ENCODE assay signal across 22 cellular contexts in the genomic region with DNA sequence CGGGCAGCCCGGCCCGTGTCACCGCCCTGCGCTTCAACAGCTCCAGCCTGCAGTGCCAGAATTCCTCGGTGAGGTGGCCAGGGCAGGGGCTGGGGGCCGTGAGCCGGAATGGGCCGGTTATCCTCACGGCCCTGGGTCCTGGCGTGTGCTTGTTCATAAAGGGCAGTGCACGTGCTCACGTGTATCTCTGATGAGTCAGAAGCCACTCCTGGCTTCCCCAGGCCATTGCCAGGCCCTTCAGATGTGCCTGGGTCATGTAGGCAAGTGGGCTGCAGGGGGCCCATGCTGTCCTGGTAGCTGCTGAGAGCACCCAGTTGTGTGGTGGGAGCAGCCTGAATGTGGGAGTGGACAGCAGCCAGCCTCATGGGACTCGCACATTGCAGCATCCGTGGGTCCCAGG. TPM values are rescaled to one million over a fixed set of nuclear protein-coding genes. Genes with fewer than 3 reads are reported as not detected.
DNase-seq lines count a peak whose midpoint lies in the region; ATAC-seq and TF ChIP-seq lines count a peak whose summit lies in the region.
"Had no signal": no experiment of that assay in that cellular context is flagged by ENCODE, and none has a peak within 500 bp of the region (broad histone marks: within the 10 kb centered on the region; RNA-seq: fewer than 3 reads in every experiment).

No MANE protein-coding gene starts in this region.

- H3K27me3 Mint-ChIP-seq in GM23338 (ENCODE audit: insufficient read depth, low read depth, poor library complexity) (peaks cover 7% of the 10 kb centered on the region), glutamatergic neuron (ENCODE audit: unreplicated experiment) (peaks cover 7% of the 10 kb centered on the region)
- H3K27me3 Mint-ChIP-seq: activated B cell treated with CpG ODN at 0.5 μM for 24 hours; activated CD4-positive, alpha-beta memory T cell treated with anti-CD3 and anti-CD28 coated beads for 36 hours; activated T-cell treated with anti-CD3 and anti-CD28 coated beads, Interleukin-2, amount 50 U/mL, for 24 hours; naive B cell; T-helper 17 cell had no signal

- TF ChIP-seq CTCF in A673 (conservative IDR thresholded peaks at IDR 0.05; ENCODE audit: low read depth, low read length) (no peak), GM23338 (conservative IDR thresholded peaks at IDR 0.05; ENCODE audit: low read depth in 2 of 2) (no peak), glutamatergic neuron (IDR thresholded peaks at IDR 0.05; ENCODE audit: partially characterized antibody, unreplicated experiment) (no peak), left lung (IDR thresholded peaks at IDR 0.05) (no peak)

- H3K27me3 ChIP-seq in A673 (replicated peaks; ENCODE audit: insufficient read depth, low read depth, low read length, poor library complexity) (no peaks in the 10 kb centered on the region), GM23338 (ENCODE audit: insufficient read depth) (no peaks in the 10 kb centered on the region), adipocyte (replicated peaks; ENCODE audit: control insufficient read depth, insufficient read depth, low read length) (no peaks in the 10 kb centered on the region), left lung (no peaks in the 10 kb centered on the region)
- H3K27me3 ChIP-seq: SJCRH30 had no signal

- peaks cover 20% of the 10 kb centered on the region for H3K36me3 ChIP-seq in A673 (ENCODE audit: insufficient read depth, low read length, poor library complexity, severe bottlenecking)
- no peaks in the 10 kb centered on the region for H3K36me3 ChIP-seq in GM23338 (ENCODE audit: insufficient read depth)
- peaks cover 48% of the 10 kb centered on the region for H3K36me3 ChIP-seq in adipocyte (ENCODE audit: control insufficient read depth, insufficient read depth, low read length, severe bottlenecking)
- peaks cover 0 to 64% of the 10 kb centered on the region in 2 donors for H3K36me3 ChIP-seq in left lung

- H3K4me3 ChIP-seq in A673 (ENCODE audit: low read depth, low read length, poor library complexity, severe bottlenecking) = no peak overlapping the region
- no peak overlapping the region for H3K4me3 ChIP-seq in GM23338
- H3K4me3 ChIP-seq in adipocyte (ENCODE audit: low read length) = no peak overlapping the region
- no peak overlapping the region for H3K4me3 ChIP-seq in left lung
- H3K4me3 ChIP-seq: prostate gland, SJCRH30, skin epidermis had no signal

- POLR2A ChIA-PET in A673 (lab: Charles Lee; ENCODE audit: low non-redundant PET) = no interaction called here

- H3K4me1 Mint-ChIP-seq in GM23338 (peaks cover 5% of the 10 kb centered on the region; the same call in 2 of the 3 replicates), glutamatergic neuron (ENCODE audit: low read depth, unreplicated experiment) (peaks cover 17% of the 10 kb centered on the region)

- no peaks in the 10 kb centered on the region for H3K79me2 ChIP-seq in GM23338 (replicated peaks; ENCODE audit: insufficient read depth)

- intact Hi-C loops in A673 (cut with micrococcal nuclease; ENCODE audit: unreplicated experiment) (no loop called here), left lung (cut with DNase I) (no loop called here)

- H3K27ac ChIP-seq in A673 (ENCODE audit: low read depth, low read length, poor library complexity, severe bottlenecking) (peak overlapping the region; percentile 75), GM23338 (ENCODE audit: low read depth) (no peak overlapping the region), left lung (no peak overlapping the region)
- H3K27ac ChIP-seq: prostate gland, SJCRH30, skin epidermis had no signal

- ATAC-seq in GM23338 (no peak), left lung (no peak), HG03469 (IDR thresholded peaks at IDR 0.05; ENCODE audit: unreplicated experiment) (no peak)
- ATAC-seq: CD8-positive, alpha-beta T cell; T-helper 17 cell had no signal

- H3K4me2 ChIP-seq in GM23338 = no peak overlapping the region

- no peaks in the 10 kb centered on the region for H3F3A ChIP-seq in GM23338 (replicated peaks; ENCODE audit: low read depth)

- H3K9me3 ChIP-seq in A673 (ENCODE audit: low read depth, low read length, poor library complexity, severe bottlenecking) (no peaks in the 10 kb centered on the region), adipocyte (ENCODE audit: control insufficient read depth, low read length) (no peaks in the 10 kb centered on the region), left lung (no peaks in the 10 kb centered on the region)
- H3K9me3 ChIP-seq: prostate gland, SJCRH30 had no signal

- H2AFZ ChIP-seq in GM23338 = no peak overlapping the region

- H3K9me3 Mint-ChIP-seq in GM23338 (no peaks in the 10 kb centered on the region; the same call in 2 of the 3 replicates), glutamatergic neuron (ENCODE audit: unreplicated experiment) (peaks cover 3% of the 10 kb centered on the region)
- H3K9me3 Mint-ChIP-seq: activated B cell treated with CpG ODN at 0.5 μM for 24 hours; activated CD4-positive, alpha-beta memory T cell treated with anti-CD3 and anti-CD28 coated beads for 36 hours; activated T-cell treated with anti-CD3 and anti-CD28 coated beads, Interleukin-2, amount 50 U/mL, for 24 hours; CD8-positive, alpha-beta T cell; naive B cell had no signal

- peak overlapping the region; percentile 87 for H3K9ac ChIP-seq in adipocyte (ENCODE audit: low read length)

- BruUV-seq in A673 (replicated peaks; lab: Mats Ljungman, UMichigan) = no TSS peak

- H3K27ac Mint-ChIP-seq in GM23338 (peak overlapping the region; percentile 52; the same call in 1 of the 2 replicates), glutamatergic neuron (ENCODE audit: unreplicated experiment) (peak overlapping the region; percentile 68)
- H3K27ac Mint-ChIP-seq: activated B cell treated with CpG ODN at 0.5 μM for 24 hours; activated CD4-positive, alpha-beta memory T cell treated with anti-CD3 and anti-CD28 coated beads for 36 hours; activated T-cell treated with anti-CD3 and anti-CD28 coated beads, Interleukin-2, amount 50 U/mL, for 24 hours; CD8-positive, alpha-beta T cell; T-helper 17 cell had no signal

- H3K4me1 ChIP-seq in A673 (ENCODE audit: insufficient read depth, low read length, poor library complexity, severe bottlenecking) = peaks cover 11% of the 10 kb centered on the region
- no peaks in the 10 kb centered on the region for H3K4me1 ChIP-seq in GM23338 (ENCODE audit: insufficient read depth)
- H3K4me1 ChIP-seq in adipocyte (ENCODE audit: control insufficient read depth, insufficient read depth, low read length) = peaks cover 28% of the 10 kb centered on the region
- no peaks in the 10 kb centered on the region for H3K4me1 ChIP-seq in left lung
- H3K4me1 ChIP-seq: prostate gland, SJCRH30 had no signal

- CTCF ChIA-PET in A673 (lab: Charles Lee) = no interaction called here

- H3K9me2 ChIP-seq in GM23338 (ENCODE audit: insufficient read depth) = no peaks in the 10 kb centered on the region

- no peaks in the 10 kb centered on the region; the same call in 1 of the 2 replicates for H4K20me1 ChIP-seq in GM23338 (replicated peaks; ENCODE audit: insufficient read depth)

- H3K36me3 Mint-ChIP-seq in GM23338 (ENCODE audit: low read depth) (peaks cover 23% of the 10 kb centered on the region), glutamatergic neuron (ENCODE audit: unreplicated experiment) (no peaks in the 10 kb centered on the region)

- H3K4me3 Mint-ChIP-seq in GM23338 (no peak overlapping the region), glutamatergic neuron (ENCODE audit: unreplicated experiment) (no peak overlapping the region)
- H3K4me3 Mint-ChIP-seq: activated B cell treated with CpG ODN at 0.5 μM for 24 hours; activated CD4-positive, alpha-beta memory T cell treated with anti-CD3 and anti-CD28 coated beads for 36 hours; activated T-cell treated with anti-CD3 and anti-CD28 coated beads, Interleukin-2, amount 50 U/mL, for 24 hours; CD8-positive, alpha-beta T cell; naive B cell; T-helper 17 cell had no signal

- DNase-seq in A673 (ENCODE audit: low spot score) = no peak
- no peak for DNase-seq in GM23338 (ENCODE audit: low spot score)
- no peak for DNase-seq in adipocyte (ENCODE audit: low read depth)
- DNase-seq in glutamatergic neuron = no peak
- no peak for DNase-seq in left lung
- no peak for DNase-seq in stimulated activated naive CD4-positive, alpha-beta T cell treated with Interleukin-2 at 50 U/mL for 16 hours (lab: John Stamatoyannopoulos, UW)
- DNase-seq in T-helper 9 cell = no peak
- DNase-seq: activated B cell treated with CpG ODN at 0.5 μM for 24 hours; activated CD4-positive, alpha-beta memory T cell treated with anti-CD3 and anti-CD28 coated beads for 36 hours; activated naive CD4-positive, alpha-beta T cell treated with anti-CD3 and anti-CD28 coated beads, Interleukin-2, amount 50 U/mL, for 16 hours; activated T-cell treated with anti-CD3 and anti-CD28 coated beads, Interleukin-2, amount 50 U/mL, for 24 hours; CD8-positive, alpha-beta T cell; DND-41; hypothalamus; naive B cell; NCI-H524; SJCRH30; stimulated activated CD4-positive, alpha-beta T cell treated with anti-CD3 and anti-CD28 coated beads, Interleukin-4, amount 100 ng/mL, for 1 hour; T-helper 17 cell had no signal

TF ChIP-seq in GM23338, 12 proteins besides CTCF, POLR2A, EP300 and RAD21 (continues in another document):
- TF ChIP-seq JUNB (IDR thresholded peaks at IDR 0.05; ENCODE audit: unreplicated experiment) (no peak), EZH2 (IDR thresholded peaks at IDR 0.05; ENCODE audit: low read depth, unreplicated experiment) (no peak), ZNF331 (CRISPR knock-in tag; IDR thresholded peaks at IDR 0.05; ENCODE audit: low read depth) (no peak), ZNF114 (CRISPR knock-in tag; IDR thresholded peaks at IDR 0.05) (no peak), STAT1 (IDR thresholded peaks at IDR 0.05; ENCODE audit: unreplicated experiment) (no peak), EZH2phosphoT487 (IDR thresholded peaks at IDR 0.05; ENCODE audit: unreplicated experiment) (no peak), CREB1 (CRISPR knock-in tag; IDR thresholded peaks at IDR 0.05; ENCODE audit: low read depth) (no peak)

RNA-seq across cellular contexts. Expression of gene PLXNA1, which starts 29.2 kb away (rescaled TPM):
- total RNA-seq in A673 (2021) = 33.6 and 38.4 TPM in 2 replicates
- 73.5 and 80.2 TPM in 2 replicates for total RNA-seq in GM23338 (2014; rRNA removed; shearing (Covaris generic))
- polyA plus RNA-seq in GM23338 (2016; fragmentation: Nextera tagmentation; extraction: Ambion mirVana) = 10.6 and 11.0 TPM in 2 replicates
- 110 TPM for total RNA-seq in glutamatergic neuron (ENCODE audit: unreplicated experiment)
- total RNA-seq in left lung = 10 to 100 TPM; 48.8 to 64.6 TPM
